ENCODE assay signal across 3 cellular contexts in genomic region chr2:118816669-118817068, GRCh38.
TF ChIP-seq lines count a peak whose summit lies in the region.

No MANE protein-coding gene starts in this region.

TF ChIP-seq in HEK293, 187 proteins besides CTCF, POLR2A, EP300 and RAD21:
- TF ChIP-seq ZNF768 (tag by site-specific recombination; IDR thresholded peaks at IDR 0.05) (peak; percentile 57; the same call in 1 of the 2 replicates), ZNF521 (tag by site-specific recombination; IDR thresholded peaks at IDR 0.05) (no peak), ZNF280D (tag by site-specific recombination; IDR thresholded peaks at IDR 0.05) (no peak), ZBTB6 (tag by site-specific recombination; IDR thresholded peaks at IDR 0.05) (no peak)

TF ChIP-seq in K562, 482 proteins besides CTCF, POLR2A, EP300 and RAD21:
- no peak for TF ChIP-seq CXXC5 (CRISPR knock-in tag; IDR thresholded peaks at IDR 0.05)
- peak; percentile 29 to 46; a peak in 2 of 4 replicates for TF ChIP-seq KDM1A (IDR thresholded peaks at IDR 0.05)
- TF ChIP-seq CBX1 (IDR thresholded peaks at IDR 0.05; ENCODE audit: low read depth): 0 out of 2 replicates have a peak, but pooled peaks have one; percentile 39
- TF ChIP-seq CCNT2 (IDR thresholded peaks at IDR 0.05; ENCODE audit: borderline replicate concordance, extremely low read depth, insufficient read length, low read depth, low read length): no peak
- peak; percentile 79 for TF ChIP-seq BCOR (IDR thresholded peaks at IDR 0.05)
- peak; percentile 81 for TF ChIP-seq ZFP36 (IDR thresholded peaks at IDR 0.05; ENCODE audit: low read depth, low read length, partially characterized antibody)
- TF ChIP-seq RBM25 (IDR thresholded peaks at IDR 0.05; ENCODE audit: low read depth, low read length, severe bottlenecking): peak; percentile 91

TF ChIP-seq in H1, 55 proteins besides CTCF, POLR2A, EP300 and RAD21:
- TF ChIP-seq KDM1A (IDR thresholded peaks at IDR 0.05; ENCODE audit: borderline replicate concordance, low read length) (peak; percentile 20; the same call in 1 of the 2 replicates), BCL11A (IDR thresholded peaks at IDR 0.05; ENCODE audit: low read depth in 2 of 2, low read length in 2 of 2) (no peak), RBBP5 (IDR thresholded peaks at IDR 0.05; ENCODE audit: borderline replicate concordance, low read depth, low read length) (no peak), SUZ12 (IDR thresholded peaks at IDR 0.05; ENCODE audit: low read length) (no peak), ASH2L (IDR thresholded peaks at IDR 0.05; ENCODE audit: low read length) (no peak), MAX (IDR thresholded peaks at IDR 0.05) (no peak), KDM5A (IDR thresholded peaks at IDR 0.05; ENCODE audit: low read length) (no peak)
